ENCODE assay signal across 11 cellular contexts in the genomic region with DNA sequence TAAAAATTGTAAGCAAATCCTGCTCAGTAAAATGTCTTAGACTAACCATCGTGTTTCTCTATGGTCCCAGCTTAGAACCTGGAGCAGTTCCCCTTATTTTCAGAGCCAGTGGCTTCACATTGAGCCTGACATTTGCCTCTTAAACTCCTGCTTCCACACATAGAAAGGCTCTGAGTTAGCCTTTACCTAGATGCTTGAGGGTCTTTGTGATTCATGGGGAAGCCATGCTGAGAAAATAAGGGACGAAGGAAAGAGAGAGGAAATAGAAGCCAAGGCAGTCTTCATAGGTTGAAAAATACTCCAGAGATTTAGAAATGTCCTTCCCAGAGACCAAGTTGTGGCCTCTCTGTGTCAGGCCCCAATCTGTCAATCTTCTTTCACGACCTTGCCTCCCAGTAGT.
"Had no signal": no experiment of that assay in that cellular context is flagged by ENCODE, and none has a peak within 500 bp of the region (broad histone marks: within the 10 kb centered on the region; RNA-seq: fewer than 3 reads in every experiment).

No MANE protein-coding gene starts in this region.

- H3K4me3 ChIP-seq: gastroesophageal sphincter, mucosa of descending colon, pancreas, sigmoid colon had no signal

- H3K36me3 ChIP-seq: gastroesophageal sphincter, pancreas, sigmoid colon had no signal

- DNase-seq: activated CD4-positive, alpha-beta T cell treated with anti-CD3 and anti-CD28 coated beads for 1 hour; activated CD4-positive, alpha-beta T cell treated with anti-CD3 and anti-CD28 coated beads, Interleukin-2, amount 50 U/mL, for 4 hours; activated naive CD4-positive, alpha-beta T cell treated with anti-CD3 and anti-CD28 coated beads for 36 hours; activated T-cell treated with anti-CD3 and anti-CD28 coated beads, Interleukin-2, amount 50 U/mL, for 1 hour; mucosa of descending colon; naive thymus-derived CD8-positive, alpha-beta T cell; pancreas; sigmoid colon; stimulated activated CD4-positive, alpha-beta T cell treated with anti-CD3 and anti-CD28 coated beads, Interleukin-12 subunit alpha, Interleukin-12 subunit beta, amount 100 ng/mL, for 4 hours; stimulated activated CD4-positive, alpha-beta T cell treated with anti-CD3 and anti-CD28 coated beads, Interleukin-2, amount 100 ng/mL, for 24 hours had no signal

- H3K27me3 ChIP-seq: gastroesophageal sphincter, pancreas, sigmoid colon had no signal

- H3K27ac ChIP-seq: gastroesophageal sphincter, pancreas, sigmoid colon had no signal

- H3K9me3 ChIP-seq: gastroesophageal sphincter, mucosa of descending colon, pancreas, sigmoid colon had no signal

- ATAC-seq: gastroesophageal sphincter; mucosa of descending colon; naive thymus-derived CD8-positive, alpha-beta T cell; pancreas had no signal
